2 cellular contexts compared by ENCODE assay signal in genomic region chr6:87407531-87407895, GRCh38.
TF ChIP-seq lines count a peak whose summit lies in the region.

No MANE protein-coding gene starts in this region.

TF ChIP-seq in SK-N-SH, 30 proteins besides CTCF, POLR2A, EP300 and RAD21:
- TF ChIP-seq NFIC (IDR thresholded peaks at IDR 0.05; ENCODE audit: borderline replicate concordance) (no peak), MAX (IDR thresholded peaks at IDR 0.05; ENCODE audit: low read depth) (peak; percentile 6; the same call in 1 of the 2 replicates), FOSL2 (IDR thresholded peaks at IDR 0.05; ENCODE audit: borderline replicate concordance, low read depth) (no peak), SMC3 (IDR thresholded peaks at IDR 0.05; ENCODE audit: low read depth, low read length) (no peak), POLR2AphosphoS5 (IDR thresholded peaks at IDR 0.05; ENCODE audit: low read depth, low read length) (0 out of 2 replicates have a peak, but pooled peaks have one; percentile 17)

TF ChIP-seq in H1, 55 proteins besides CTCF, POLR2A, EP300 and RAD21:
- no peak for TF ChIP-seq RNF2 (IDR thresholded peaks at IDR 0.05; ENCODE audit: borderline replicate concordance, low read depth, low read length, missing control alignments, poor library complexity, severe bottlenecking)
- no peak for TF ChIP-seq CBX8 (IDR thresholded peaks at IDR 0.05; ENCODE audit: borderline replicate concordance, low read depth, low read length)
- no peak for TF ChIP-seq BACH1 (IDR thresholded peaks at IDR 0.05; ENCODE audit: low read length)
- no peak for TF ChIP-seq YY1 (IDR thresholded peaks at IDR 0.05; ENCODE audit: low read depth, low read length)
- TF ChIP-seq NANOG (IDR thresholded peaks at IDR 0.05; ENCODE audit: insufficient read depth, low read depth, low read length, poor library complexity, severe bottlenecking): no peak
- no peak for TF ChIP-seq SP2 (IDR thresholded peaks at IDR 0.05; ENCODE audit: low read length)
- no peak for TF ChIP-seq EGR1 (IDR thresholded peaks at IDR 0.05; ENCODE audit: borderline replicate concordance, low read depth, low read length)
- TF ChIP-seq EZH2 (IDR thresholded peaks at IDR 0.05; ENCODE audit: low read depth, low read length, severe bottlenecking): no peak
- TF ChIP-seq E2F6 (IDR thresholded peaks at IDR 0.05): no peak
- no peak for TF ChIP-seq CTBP2 (IDR thresholded peaks at IDR 0.05; ENCODE audit: borderline replicate concordance, insufficient read depth, insufficient read length, low read length)
- TF ChIP-seq NRF1 (IDR thresholded peaks at IDR 0.05; ENCODE audit: low read depth, low read length): no peak
- TF ChIP-seq GABPA (IDR thresholded peaks at IDR 0.05; ENCODE audit: borderline replicate concordance, insufficient read depth, low read length): no peak
- no peak for TF ChIP-seq SRF (IDR thresholded peaks at IDR 0.05; ENCODE audit: low read depth, low read length)
- no peak for TF ChIP-seq KDM1A (IDR thresholded peaks at IDR 0.05; ENCODE audit: borderline replicate concordance, low read length)
- no peak for TF ChIP-seq CEBPB (IDR thresholded peaks at IDR 0.05; ENCODE audit: low read depth, low read length)
- TF ChIP-seq SIX5 (IDR thresholded peaks at IDR 0.05; ENCODE audit: low read depth, low read length): no peak
